ENCODE assay signal across 19 cellular contexts in the genomic region with DNA sequence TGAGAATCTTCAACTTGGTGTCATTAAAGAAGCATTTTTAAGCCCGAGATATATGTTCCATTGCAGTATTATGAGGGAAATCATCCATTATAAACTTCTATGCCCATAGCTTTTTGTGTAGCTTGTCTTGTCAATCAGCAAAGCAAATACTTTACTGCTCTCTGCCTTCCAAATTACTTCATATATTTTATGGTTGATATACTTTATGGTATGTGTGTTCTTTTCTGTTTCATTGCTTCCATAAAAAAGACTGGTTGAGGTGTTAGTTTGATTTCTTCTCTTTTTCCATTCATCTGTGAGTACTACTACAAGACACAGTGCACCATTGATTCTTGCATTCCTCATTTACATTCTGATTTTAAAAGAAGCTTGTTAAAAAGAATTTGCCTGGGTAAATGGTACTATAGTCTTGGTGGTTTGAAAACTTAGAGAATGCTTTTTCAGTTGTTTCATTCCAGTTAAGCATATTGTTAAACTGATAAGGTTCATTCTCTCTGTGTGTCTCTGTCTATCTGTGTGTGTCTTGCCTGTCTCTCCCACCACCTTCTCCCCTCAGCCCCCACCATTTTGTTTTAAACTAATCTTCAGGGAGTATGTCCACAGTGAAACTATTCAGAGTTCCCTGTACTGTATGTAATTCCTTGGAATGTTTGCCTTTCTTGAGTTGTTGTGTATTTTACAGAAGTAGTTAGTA. TPM values are rescaled to one million over a fixed set of nuclear protein-coding genes. Genes with fewer than 3 reads are reported as not detected.
A peak's percentile ranks its signal among the peaks of the same experiment; 100 is the strongest.
DNase-seq lines count a peak whose midpoint lies in the region; ATAC-seq and TF ChIP-seq lines count a peak whose summit lies in the region.
"Had no signal": no experiment of that assay in that cellular context is flagged by ENCODE, and none has a peak within 500 bp of the region (broad histone marks: within the 10 kb centered on the region; RNA-seq: fewer than 3 reads in every experiment).

No MANE protein-coding gene starts in this region.

- H3K4me2 ChIP-seq in PC-9: peak overlapping the region; percentile 16

- H3K27ac ChIP-seq in PC-9 (0 out of 2 replicates have a peak overlapping the region, but pooled peaks have one; percentile 24), heart right ventricle (no peak overlapping the region), uterus (no peak overlapping the region)
- H3K27ac ChIP-seq: cardiac muscle cell, esophagus squamous epithelium, testis had no signal

- peaks cover 50% of the 10 kb centered on the region for H4K20me1 ChIP-seq in PC-9 (ENCODE audit: insufficient read depth)

- intact Hi-C loops in Caco-2 (cut with micrococcal nuclease; ENCODE audit: unreplicated experiment) (no loop called here), PC-9 (cut with micrococcal nuclease; ENCODE audit: unreplicated experiment) (no loop called here), heart right ventricle (cut with DNase I) (no loop called here), uterus (cut with DNase I; ENCODE audit: low total_unique reads) (no loop called here)

- H2AFZ ChIP-seq in PC-9: no peak overlapping the region

- H3K27me3 ChIP-seq in Caco-2 (replicated peaks; ENCODE audit: control insufficient read depth, insufficient read depth, low read length) (no peaks in the 10 kb centered on the region), PC-9 (ENCODE audit: insufficient read depth, low read depth) (no peaks in the 10 kb centered on the region), heart right ventricle (no peaks in the 10 kb centered on the region), uterus (no peaks in the 10 kb centered on the region)
- H3K27me3 ChIP-seq: cardiac muscle cell, esophagus squamous epithelium, testis had no signal

- H3K9me3 ChIP-seq in Caco-2 (no peaks in the 10 kb centered on the region), PC-9 (ENCODE audit: insufficient read depth, low read depth) (no peaks in the 10 kb centered on the region), heart right ventricle (no peaks in the 10 kb centered on the region), uterus (no peaks in the 10 kb centered on the region)
- H3K9me3 ChIP-seq: esophagus squamous epithelium, testis had no signal

- H3K36me3 ChIP-seq in Caco-2 (ENCODE audit: control insufficient read depth, insufficient read depth, low read length) (no peaks in the 10 kb centered on the region), PC-9 (ENCODE audit: low read depth) (peaks cover 4% of the 10 kb centered on the region; the same call in 1 of the 2 replicates), heart right ventricle (no peaks in the 10 kb centered on the region), uterus (no peaks in the 10 kb centered on the region)
- H3K36me3 ChIP-seq: cardiac muscle cell, esophagus squamous epithelium had no signal

- TF ChIP-seq POLR2A in uterus (IDR thresholded peaks at IDR 0.05): no peak

- H3K27me3 Mint-ChIP-seq in Caco-2 (ENCODE audit: insufficient read depth, unreplicated experiment): no peaks in the 10 kb centered on the region
- no peaks in the 10 kb centered on the region for H3K27me3 Mint-ChIP-seq in central memory CD8-positive, alpha-beta T cell
- no peaks in the 10 kb centered on the region for H3K27me3 Mint-ChIP-seq in natural killer cell treated with Interleukin-12 subunit alpha and Interleukin-12 subunit beta and Interleukin-15 and Interleukin-18, amount 100 ng/mL, for 72 hours

- peak overlapping the region; percentile 64 for H3K27ac Mint-ChIP-seq in Caco-2 (ENCODE audit: unreplicated experiment)
- peak overlapping the region; percentile 33 for H3K27ac Mint-ChIP-seq in central memory CD8-positive, alpha-beta T cell (ENCODE audit: low read depth)
- H3K27ac Mint-ChIP-seq in natural killer cell treated with Interleukin-12 subunit alpha and Interleukin-12 subunit beta and Interleukin-15 and Interleukin-18, amount 100 ng/mL, for 72 hours: peak overlapping the region; percentile 21 to 54

- peaks cover 94% of the 10 kb centered on the region for H3K79me2 ChIP-seq in PC-9 (ENCODE audit: low read depth)

- POLR2A ChIA-PET in Caco-2 (lab: Charles Lee): no interaction called here
- POLR2A ChIA-PET in PC-9 (lab: Charles Lee; ENCODE audit: unreplicated experiment): no interaction called here

- no peak for TF ChIP-seq CTCF in Caco-2 (IDR thresholded peaks at IDR 0.05; ENCODE audit: insufficient read depth in 1 of 2, low read depth in 1 of 2, low read length in 1 of 2, severe bottlenecking in 1 of 2, unreplicated experiment in 1 of 2)
- TF ChIP-seq CTCF in PC-9 (conservative IDR thresholded peaks at IDR 0.05): no peak
- no peak for TF ChIP-seq CTCF in heart right ventricle (IDR thresholded peaks at IDR 0.05)
- TF ChIP-seq CTCF in uterus (IDR thresholded peaks at IDR 0.05): no peak

- peaks cover 6% of the 10 kb centered on the region; the same call in 1 of the 2 replicates for H3F3A ChIP-seq in PC-9 (ENCODE audit: insufficient read depth, low read depth)

- H3K4me1 ChIP-seq in Caco-2 (peaks cover 20% of the 10 kb centered on the region), PC-9 (replicated peaks; ENCODE audit: insufficient read depth) (peaks cover 11% of the 10 kb centered on the region), heart right ventricle (peaks cover 0 to 33% (median 11%) of the 10 kb centered on the region in 9 donors), uterus (no peaks in the 10 kb centered on the region)
- H3K4me1 ChIP-seq: testis had no signal

- H3K4me3 ChIP-seq in Caco-2 (ENCODE audit: low read depth, low read length) (no peak overlapping the region), PC-9 (no peak overlapping the region), heart right ventricle (no peak overlapping the region), uterus (no peak overlapping the region)
- H3K4me3 ChIP-seq: cardiac muscle cell, esophagus squamous epithelium, GM12878, testis had no signal

- peak overlapping the region; percentile 46 for H3K4me3 Mint-ChIP-seq in Caco-2 (ENCODE audit: unreplicated experiment)
- H3K4me3 Mint-ChIP-seq in central memory CD8-positive, alpha-beta T cell: no peak overlapping the region
- H3K4me3 Mint-ChIP-seq in natural killer cell treated with Interleukin-12 subunit alpha and Interleukin-12 subunit beta and Interleukin-15 and Interleukin-18, amount 100 ng/mL, for 72 hours: no peak overlapping the region
- H3K4me3 Mint-ChIP-seq: activated T-cell treated with anti-CD3 and anti-CD28 coated beads, Interleukin-2, amount 50 U/mL, for 4 hours had no signal

- no peaks in the 10 kb centered on the region for H3K36me3 Mint-ChIP-seq in Caco-2 (ENCODE audit: insufficient read depth, unreplicated experiment)
- H3K36me3 Mint-ChIP-seq in central memory CD8-positive, alpha-beta T cell (ENCODE audit: insufficient read depth): peaks cover 8% of the 10 kb centered on the region
- no peaks in the 10 kb centered on the region for H3K36me3 Mint-ChIP-seq in natural killer cell treated with Interleukin-12 subunit alpha and Interleukin-12 subunit beta and Interleukin-15 and Interleukin-18, amount 100 ng/mL, for 72 hours

- no TSS peak for BruUV-seq in Caco-2 (replicated peaks; lab: Mats Ljungman, UMichigan)
- no TSS peak for BruUV-seq in PC-9 (replicated peaks; lab: Mats Ljungman, UMichigan)

- peak; percentile 32 to 34 for DNase-seq in Caco-2
- DNase-seq in PC-9: peak in 1 of 2 experiments; percentile 36
- DNase-seq in central memory CD8-positive, alpha-beta T cell (ENCODE audit: low spot score in 2 of 2): no peak
- no peak for DNase-seq in natural killer cell treated with Interleukin-12 subunit alpha and Interleukin-12 subunit beta and Interleukin-15 and Interleukin-18, amount 100 ng/mL, for 72 hours (ENCODE audit: low spot score)
- DNase-seq in heart right ventricle: no peak
- DNase-seq in uterus: no peak
- DNase-seq in NCI-H2107 treated with DMSO at 0.1 percent for 48 hours (lab: John Stamatoyannopoulos, UW; ENCODE audit: unreplicated experiment): no peak
- DNase-seq in stimulated activated CD4-positive, alpha-beta T cell treated with anti-CD3 and anti-CD28 coated beads, Interleukin-12 subunit alpha, Interleukin-12 subunit beta, amount 100 ng/mL, for 4 hours: no peak
- DNase-seq: activated CD4-positive, alpha-beta T cell treated with anti-CD3 and anti-CD28 coated beads, Interleukin-2, amount 50 U/mL, for 4 hours; activated T-cell treated with anti-CD3 and anti-CD28 coated beads, Interleukin-2, amount 50 U/mL, for 4 hours; esophagus squamous epithelium; GF-D8; glutamatergic neuron; NCI-H1417; small intestine; stimulated activated CD4-positive, alpha-beta T cell treated with anti-CD3 and anti-CD28 coated beads, Interleukin-4, amount 100 ng/mL, for 4 hours; testis had no signal

- CTCF ChIA-PET in Caco-2 (lab: Charles Lee) (no interaction called here), PC-9 (lab: Charles Lee) (no interaction called here)

- no peaks in the 10 kb centered on the region for H3K9me3 Mint-ChIP-seq in Caco-2 (ENCODE audit: unreplicated experiment)
- H3K9me3 Mint-ChIP-seq in central memory CD8-positive, alpha-beta T cell: no peaks in the 10 kb centered on the region
- H3K9me3 Mint-ChIP-seq in natural killer cell treated with Interleukin-12 subunit alpha and Interleukin-12 subunit beta and Interleukin-15 and Interleukin-18, amount 100 ng/mL, for 72 hours: no peaks in the 10 kb centered on the region
- H3K9me3 Mint-ChIP-seq: activated T-cell treated with anti-CD3 and anti-CD28 coated beads, Interleukin-2, amount 50 U/mL, for 4 hours had no signal

- WGBS in heart right ventricle, 2 donors: 95 to 100% methylated on average over 1 of the region's 1 CpG

- H3K4me1 Mint-ChIP-seq in Caco-2 (ENCODE audit: low read depth, unreplicated experiment): peaks cover 16% of the 10 kb centered on the region
- peaks cover 42% of the 10 kb centered on the region for H3K4me1 Mint-ChIP-seq in central memory CD8-positive, alpha-beta T cell
- H3K4me1 Mint-ChIP-seq in natural killer cell treated with Interleukin-12 subunit alpha and Interleukin-12 subunit beta and Interleukin-15 and Interleukin-18, amount 100 ng/mL, for 72 hours (ENCODE audit: low read depth in 2 of 2): peaks cover 30 to 38% of the 10 kb centered on the region in 2 donors

- no peak for ATAC-seq in central memory CD8-positive, alpha-beta T cell (replicated peaks; ENCODE audit: extremely low read depth, poor library complexity, severe bottlenecking)
- no peak for ATAC-seq in natural killer cell treated with Interleukin-12 subunit alpha and Interleukin-12 subunit beta and Interleukin-15 and Interleukin-18, amount 100 ng/mL, for 72 hours
- no peak for ATAC-seq in heart right ventricle
- ATAC-seq: activated T-cell treated with anti-CD3 and anti-CD28 coated beads, Interleukin-2, amount 50 U/mL, for 4 hours; GM12878 had no signal

- H3K9me2 ChIP-seq in PC-9 (ENCODE audit: insufficient read depth): no peaks in the 10 kb centered on the region

RNA-seq across cellular contexts. Expression of a gene that starts 27.1 kb away (rescaled TPM):
- total RNA-seq in Caco-2 (2022): 65.1 and 67.6 TPM in 2 replicates
- total RNA-seq in PC-9 (2021): 102 and 108 TPM in 2 replicates
- total RNA-seq in natural killer cell treated with Interleukin-12 subunit alpha and Interleukin-12 subunit beta and Interleukin-15 and Interleukin-18, amount 100 ng/mL, for 72 hours: 10 to 100 TPM; 89.4 to 96.9 TPM
- 10 to 100 TPM; 26.5 to 36.5 (median 29.7) TPM for total RNA-seq in heart right ventricle
- 10 to 100 TPM; 10.1 to 15.3 TPM for polyA plus RNA-seq in heart right ventricle
- total RNA-seq in uterus: 100 to 1,000 TPM in 2 of 4 donors, 10 to 100 TPM in 2; 32.5 to 170 (median 83.4) TPM

Comparison
In these comparisons a context has a peak if more than half of its experiments do, and no peak if none do; other contexts are left out.
1. DNase-seq: peak in Caco-2 (2 of 2); none in central memory CD8-positive, alpha-beta T cell (0 of 2), natural killer cell treated with Interleukin-12 subunit alpha and Interleukin-12 subunit beta and Interleukin-15 and Interleukin-18, amount 100 ng/mL, for 72 hours (single experiment), heart right ventricle (0 of 2), uterus (0 of 2), NCI-H2107 treated with DMSO at 0.1 percent for 48 hours (single experiment) and stimulated activated CD4-positive, alpha-beta T cell treated with anti-CD3 and anti-CD28 coated beads, Interleukin-12 subunit alpha, Interleukin-12 subunit beta, amount 100 ng/mL, for 4 hours (single experiment).
2. Peak in every context shown above with its lines, with median percentiles within 50 percentile points of each other: H3K27ac Mint-ChIP-seq.